Comparison of ENCODE assay signal across 19 cellular contexts in genomic region chr9:121303456-121304451, GRCh38. TPM values are rescaled to one million over a fixed set of nuclear protein-coding genes. Genes with fewer than 3 reads are reported as not detected.
DNase-seq lines count a peak whose midpoint lies in the region; ATAC-seq and TF ChIP-seq lines count a peak whose summit lies in the region.
"Had no signal": no experiment of that assay in that cellular context is flagged by ENCODE, and none has a peak within 500 bp of the region (broad histone marks: within the 10 kb centered on the region; RNA-seq: fewer than 3 reads in every experiment).

No MANE protein-coding gene starts in this region.

- H3K4me1 ChIP-seq in breast epithelium (peaks cover 8 to 24% of the 10 kb centered on the region in 2 donors), heart right ventricle (peaks cover 19 to 95% (median 66%) of the 10 kb centered on the region in 9 donors), prostate gland (replicated peaks) (no peaks in the 10 kb centered on the region), tibial artery (peaks cover 0 to 86% (median 68%) of the 10 kb centered on the region in 4 donors)

- no peak for TF ChIP-seq CTCF in breast epithelium (IDR thresholded peaks at IDR 0.05)
- TF ChIP-seq CTCF in heart right ventricle (IDR thresholded peaks at IDR 0.05) = no peak
- TF ChIP-seq CTCF in prostate gland (IDR thresholded peaks at IDR 0.05) = no peak
- no peak for TF ChIP-seq CTCF in tibial artery (IDR thresholded peaks at IDR 0.05)

- H3K27ac ChIP-seq in breast epithelium (peak overlapping the region; percentile 49 to 89), heart right ventricle (peak overlapping the region in 9 of 10 donors; percentile 26 to 100 (median 68)), prostate gland (peak overlapping the region; percentile 40 to 55), tibial artery (peak overlapping the region; percentile 92 to 95)
- H3K27ac ChIP-seq: foreskin keratinocyte, HL-60 had no signal

- ATAC-seq in heart right ventricle (peak in 1 of 8 donors; percentile 8), GM18505 (IDR thresholded peaks at IDR 0.05; ENCODE audit: unreplicated experiment) (no peak), HG02763 (IDR thresholded peaks at IDR 0.05; ENCODE audit: unreplicated experiment) (no peak)
- ATAC-seq: activated CD4-positive, CD25-positive, alpha-beta regulatory T cell treated with anti-CD3 and anti-CD28 coated beads, Interleukin-2, amount 50 U/mL, for 24 hours; activated naive CD8-positive, alpha-beta T cell treated with anti-CD3 and anti-CD28 coated beads, Interleukin-2, amount 50 U/mL, for 24 hours; activated T-helper 17 cell treated with anti-CD3 and anti-CD28 coated beads, Interleukin-2, amount 50 U/mL, for 72 hours; foreskin keratinocyte had no signal

- H3K36me3 ChIP-seq in breast epithelium (no peaks in the 10 kb centered on the region), heart right ventricle (peaks cover 0 to 80% (median 65%) of the 10 kb centered on the region in 9 donors), prostate gland (no peaks in the 10 kb centered on the region), tibial artery (peaks cover 59 to 78% (median 69%) of the 10 kb centered on the region in 3 donors)

- H3K27me3 ChIP-seq in breast epithelium (no peaks in the 10 kb centered on the region), heart right ventricle (no peaks in the 10 kb centered on the region), prostate gland (replicated peaks; ENCODE audit: insufficient read depth) (no peaks in the 10 kb centered on the region), tibial artery (no peaks in the 10 kb centered on the region)
- H3K27me3 ChIP-seq: foreskin keratinocyte had no signal

- 83 to 86% methylated on average over 3 of the region's 3 CpGs for WGBS in heart right ventricle, 2 donors
- 86% methylated on average over 3 of the region's 3 CpGs for WGBS in prostate gland

- H3K9me3 ChIP-seq in breast epithelium (no peaks in the 10 kb centered on the region), heart right ventricle (no peaks in the 10 kb centered on the region), prostate gland (no peaks in the 10 kb centered on the region), tibial artery (no peaks in the 10 kb centered on the region)

- H3K4me3 ChIP-seq in breast epithelium (peak overlapping the region; percentile 3 to 62 (median 49)), heart right ventricle (peak overlapping the region in 8 of 10 donors; percentile 14 to 81 (median 72)), prostate gland (no peak overlapping the region), tibial artery (peak overlapping the region; percentile 57 to 64)

- DNase-seq in breast epithelium (ENCODE audit: low spot score in 2 of 2) (no peak), heart right ventricle (no peak), prostate gland (ENCODE audit: low spot score) (no peak), tibial artery (peak in 1 of 2 donors; percentile 57), Ammon's horn (ENCODE audit: low spot score) (no peak), SW480 (ENCODE audit: low spot score) (no peak)
- DNase-seq: activated naive CD8-positive, alpha-beta T cell treated with anti-CD3 and anti-CD28 coated beads, Interleukin-2, amount 50 U/mL, for 24 hours; caudate nucleus; endodermal cell; foreskin keratinocyte; KG1; NCI-H1048; NCI-H2029 treated with DMSO at 0.1 percent for 48 hours; NCI-H524 treated with DMSO at 0.1 percent for 48 hours had no signal

- TF ChIP-seq POLR2A in breast epithelium (IDR thresholded peaks at IDR 0.05) (no peak), prostate gland (IDR thresholded peaks at IDR 0.05) (no peak), GM18505 (IDR thresholded peaks at IDR 0.05; ENCODE audit: borderline replicate concordance, extremely low read depth, insufficient read depth, insufficient read length) (no peak)

- intact Hi-C loops in breast epithelium (cut with DNase I; ENCODE audit: low total_unique reads) = no loop called here
- intact Hi-C loops in heart right ventricle (cut with DNase I) = loop anchor here in 1 of 10 donors (5.0 kb wide), 1 partner anchor 91 kb away; no protein-coding TSS in a partner anchor
- intact Hi-C loops in prostate gland (cut with DNase I) = no loop called here
- intact Hi-C loops in tibial artery (cut with DNase I; ENCODE audit: low total_unique reads) = no loop called here

RNA-seq across cellular contexts. Expression of gene GSN, which starts 35.8 kb away (rescaled TPM):
- total RNA-seq in breast epithelium = over 10,000 TPM in 1 of 3 donors, 1,000 to 10,000 TPM in 2; 1,290 to 13,922 (median 1,437) TPM
- total RNA-seq in heart right ventricle = 100 to 1,000 TPM; 532 to 861 (median 668) TPM
- polyA plus RNA-seq in heart right ventricle = 100 to 1,000 TPM; 360 to 823 TPM
- 100 to 1,000 TPM; 390 to 690 TPM for total RNA-seq in prostate gland

Comparison
In these comparisons a context has a peak if more than half of its experiments do, and no peak if none do; other contexts are left out.
1. H3K4me3 ChIP-seq: peak in breast epithelium (3 of 3), heart right ventricle (8 of 10) and tibial artery (2 of 2); none in prostate gland (0 of 2).
2. Peak in every context shown above with its lines, with median percentiles within 50 percentile points of each other: H3K27ac ChIP-seq.